8 cellular contexts compared by ENCODE assay signal in genomic region chr3:47282424-47283192, GRCh38. TPM values are rescaled to one million over a fixed set of nuclear protein-coding genes. Genes with fewer than 3 reads are reported as not detected.
DNase-seq lines count a peak whose midpoint lies in the region; ATAC-seq and TF ChIP-seq lines count a peak whose summit lies in the region.

A gene with protein sequence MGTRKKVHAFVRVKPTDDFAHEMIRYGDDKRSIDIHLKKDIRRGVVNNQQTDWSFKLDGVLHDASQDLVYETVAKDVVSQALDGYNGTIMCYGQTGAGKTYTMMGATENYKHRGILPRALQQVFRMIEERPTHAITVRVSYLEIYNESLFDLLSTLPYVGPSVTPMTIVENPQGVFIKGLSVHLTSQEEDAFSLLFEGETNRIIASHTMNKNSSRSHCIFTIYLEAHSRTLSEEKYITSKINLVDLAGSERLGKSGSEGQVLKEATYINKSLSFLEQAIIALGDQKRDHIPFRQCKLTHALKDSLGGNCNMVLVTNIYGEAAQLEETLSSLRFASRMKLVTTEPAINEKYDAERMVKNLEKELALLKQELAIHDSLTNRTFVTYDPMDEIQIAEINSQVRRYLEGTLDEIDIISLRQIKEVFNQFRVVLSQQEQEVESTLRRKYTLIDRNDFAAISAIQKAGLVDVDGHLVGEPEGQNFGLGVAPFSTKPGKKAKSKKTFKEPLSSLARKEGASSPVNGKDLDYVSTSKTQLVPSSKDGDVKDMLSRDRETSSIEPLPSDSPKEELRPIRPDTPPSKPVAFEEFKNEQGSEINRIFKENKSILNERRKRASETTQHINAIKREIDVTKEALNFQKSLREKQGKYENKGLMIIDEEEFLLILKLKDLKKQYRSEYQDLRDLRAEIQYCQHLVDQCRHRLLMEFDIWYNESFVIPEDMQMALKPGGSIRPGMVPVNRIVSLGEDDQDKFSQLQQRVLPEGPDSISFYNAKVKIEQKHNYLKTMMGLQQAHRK (minus strand): TSS chr3:47282799. CDS start chr3:47277374, 5,425 bp downstream.
KLHL18 (plus strand) TSS chr3:47282944; CDS start chr3:47282966, 22 bp downstream.

- no peaks in the 10 kb centered on the region for H3K36me3 ChIP-seq in BE2C

- DNase-seq in BE2C (peak; percentile 88), NCI-H524 (lab: John Stamatoyannopoulos, UW) (peak; percentile 76 to 88), coronary artery (ENCODE audit: low spot score) (peak; percentile 96), left colon (peak; percentile 96 to 97)
- DNase-seq in activated CD4-positive, alpha-beta T cell treated with anti-CD3 and anti-CD28 coated beads for 48 hours: peak; percentile 97
- peak; percentile 88 to 95 for DNase-seq in stimulated activated CD4-positive, alpha-beta T cell treated with anti-CD3 and anti-CD28 coated beads, Interleukin-1b, Interleukin-23, amount 100 ng/mL, for 4 hours (ENCODE audit: low read depth in 2 of 2)

- H3K27me3 ChIP-seq in BE2C: no peaks in the 10 kb centered on the region

- no peaks in the 10 kb centered on the region for H3K4me1 ChIP-seq in BE2C

- H3K9me3 ChIP-seq in BE2C: no peaks in the 10 kb centered on the region

- intact Hi-C loops in left colon (cut with DNase I, micrococcal nuclease): no loop called here

- H3K4me3 ChIP-seq in BE2C (ENCODE audit: low read depth, low read length) (peak within 1 kb of the TSS; percentile 75), coronary artery (peak within 1 kb of the TSS; percentile 82)

- ATAC-seq in HG03432 (IDR thresholded peaks at IDR 0.05; ENCODE audit: unreplicated experiment) (peak; percentile 84), left colon (peak; percentile 89)

- H3K27ac ChIP-seq in coronary artery: peak within 1 kb of the TSS; percentile 85 to 97

- TF ChIP-seq CTCF in BE2C (IDR thresholded peaks at IDR 0.05; ENCODE audit: low read depth, low read length) (no peak), coronary artery (IDR thresholded peaks at IDR 0.05) (no peak)

- peak; percentile 84 for TF ChIP-seq POLR2A in GM19193 (IDR thresholded peaks at IDR 0.05; ENCODE audit: extremely low read depth, insufficient read depth, insufficient read length)

RNA-seq across cellular contexts. Expression of the first gene that starts in this region (rescaled TPM):
- 7.8 TPM for polyA plus RNA-seq in BE2C (2012; ENCODE audit: insufficient read depth, insufficient read length, low read depth)
- total RNA-seq in left colon: 1 to 10 TPM; 5.8 to 6.1 TPM

RNA-seq across cellular contexts. Expression of gene KLHL18, which starts in this region (rescaled TPM):
- 25.0 TPM for polyA plus RNA-seq in BE2C (2012; ENCODE audit: insufficient read depth, insufficient read length, low read depth)
- 10 to 100 TPM; 17.7 to 26.9 TPM for total RNA-seq in left colon

Comparison
In these comparisons a context has a peak if more than half of its experiments do, and no peak if none do; other contexts are left out.
1. Peak in every context shown above with its lines: DNase-seq, ATAC-seq, H3K4me3 ChIP-seq and H3K27ac ChIP-seq.